In the genomic region with DNA sequence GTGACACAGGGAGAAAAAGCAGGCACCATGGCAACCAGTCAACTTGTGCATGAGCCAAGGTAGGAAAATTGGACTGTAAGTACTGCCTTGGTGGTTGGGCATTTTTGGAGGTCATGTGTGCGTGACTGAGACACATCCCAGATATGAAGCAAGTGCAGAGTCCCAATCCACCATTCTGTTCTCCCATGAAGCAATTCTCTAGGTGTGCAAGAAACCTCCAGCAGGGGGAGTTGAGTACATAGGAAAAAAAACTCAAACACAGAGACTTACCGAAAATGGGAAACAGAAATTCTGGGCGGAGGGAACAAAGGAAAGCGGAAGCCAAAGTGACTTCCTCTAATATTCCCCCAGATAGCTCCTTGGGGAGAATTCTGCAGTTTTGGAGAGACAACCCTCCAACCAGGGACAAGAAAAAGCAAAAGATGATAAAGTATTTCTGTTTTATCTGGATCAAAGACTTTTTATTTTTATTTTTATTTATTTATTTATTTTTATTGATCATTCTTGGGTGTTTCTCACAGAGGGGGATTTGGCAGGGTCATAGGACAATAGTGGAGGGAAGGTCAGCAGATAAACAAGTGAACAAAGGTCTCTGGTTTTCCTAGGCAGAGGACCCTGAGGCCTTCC, we compare ENCODE assay signal across 8 cellular contexts.
DNase-seq lines count a peak whose midpoint lies in the region; ATAC-seq and TF ChIP-seq lines count a peak whose summit lies in the region.

No MANE protein-coding gene starts in this region.

- 0 out of 2 replicates have a peak, but pooled peaks have one; percentile 9 for TF ChIP-seq CTCF in RWPE1 (conservative IDR thresholded peaks at IDR 0.05; ENCODE audit: low read depth)

- ATAC-seq in HG03378 (IDR thresholded peaks at IDR 0.05; ENCODE audit: unreplicated experiment) (no peak), HG03571 (IDR thresholded peaks at IDR 0.05; ENCODE audit: unreplicated experiment) (no peak)

- H3K27ac ChIP-seq in RWPE1 = no peak overlapping the region

- DNase-seq in CMK (ENCODE audit: low read depth) (peak; percentile 62), HEK293T (ENCODE audit: extremely low spot score) (peak; percentile 57), RWPE1 (ENCODE audit: low spot score) (peak; percentile 30), amniotic stem cell (lab: John Stamatoyannopoulos, UW) (peak; percentile 35), iPS DF 4.7 (ENCODE audit: extremely low read depth, low spot score) (peak; percentile 58)
- DNase-seq in stimulated activated CD4-positive, alpha-beta T cell treated with anti-CD3 and anti-CD28 coated beads, TNF-alpha, amount 100 ng/mL, for 48 hours (ENCODE audit: low read depth in 3 of 3) = peak; percentile 2 to 24 (median 18)

- CTCF ChIA-PET in HEK293T (lab: Yijun Ruan, JAX) (no interaction called here), RWPE1 (lab: Yijun Ruan, JAX) (interaction anchor here (0.6 to 0.7 kb wide), 2 partner anchors 443 to 1544 kb away, joined by 4 read pairs; no protein-coding TSS in a partner anchor)

- POLR2A ChIA-PET in HEK293T (lab: Yijun Ruan, JAX) = no interaction called here
- POLR2A ChIA-PET in RWPE1 (lab: Yijun Ruan, JAX; ENCODE audit: low non-redundant PET) = no interaction called here

TF ChIP-seq in HEK293T, 16 proteins besides CTCF, POLR2A, EP300 and RAD21:
- TF ChIP-seq SP1 (IDR thresholded peaks at IDR 0.05) = no peak
- no peak for TF ChIP-seq FOXA1 (IDR thresholded peaks at IDR 0.05)
- TF ChIP-seq SUZ12 (IDR thresholded peaks at IDR 0.05) = no peak
- TF ChIP-seq ARNT (IDR thresholded peaks at IDR 0.05) = no peak
- no peak for TF ChIP-seq HDGF (IDR thresholded peaks at IDR 0.05; ENCODE audit: borderline replicate concordance)
- no peak for TF ChIP-seq PKNOX1 (IDR thresholded peaks at IDR 0.05)
- TF ChIP-seq NFRKB (IDR thresholded peaks at IDR 0.05) = no peak
- TF ChIP-seq L3MBTL2 (conservative IDR thresholded peaks at IDR 0.05) = no peak
TF ChIP-seq in HEK293T: peak in this region for 0.
